30 cellular contexts compared by ENCODE assay signal in the genomic region with DNA sequence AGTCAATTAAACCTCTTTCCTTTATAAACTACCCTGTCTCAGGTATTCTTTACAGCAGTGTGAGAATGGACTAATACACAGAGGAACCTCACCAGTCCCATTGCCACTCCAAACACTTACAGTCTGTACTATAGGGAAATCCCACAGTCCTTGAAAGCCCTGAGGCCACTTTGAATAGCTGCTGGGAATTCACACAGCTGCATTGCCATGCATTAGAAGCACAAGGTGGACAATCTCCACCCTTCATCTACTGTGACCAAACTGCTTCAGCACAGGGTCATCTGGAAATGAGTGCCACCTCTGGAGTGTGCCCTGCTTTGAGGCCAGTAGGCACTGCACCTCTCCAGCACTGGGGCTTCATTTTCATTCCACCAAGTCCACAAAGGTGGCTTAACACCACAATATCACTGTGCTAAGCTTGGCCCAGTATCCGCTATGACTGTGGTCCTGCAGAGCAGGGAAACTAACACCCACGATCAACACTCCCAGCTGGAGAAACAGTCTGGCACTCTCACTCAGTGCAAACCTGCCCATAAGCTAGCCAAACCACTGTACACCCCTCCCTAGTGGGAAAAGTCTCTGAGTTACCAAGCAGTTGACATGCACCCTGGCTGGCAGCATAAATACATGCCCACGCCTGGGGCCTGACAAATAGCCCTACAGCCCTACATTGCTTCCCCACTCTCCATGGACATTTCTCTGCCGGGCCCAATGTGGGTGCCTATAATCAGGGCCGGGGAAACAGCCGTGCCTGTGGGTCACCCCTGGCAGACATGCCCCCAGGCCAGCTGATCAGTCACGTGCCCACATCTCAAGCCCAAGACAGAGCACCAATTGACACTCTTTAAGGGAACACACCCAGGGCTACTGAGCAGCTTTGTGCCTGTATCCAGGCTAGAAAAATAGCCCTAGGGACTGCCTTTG.
"Had no signal": no experiment of that assay in that cellular context is flagged by ENCODE, and none has a peak within 500 bp of the region (broad histone marks: within the 10 kb centered on the region; RNA-seq: fewer than 3 reads in every experiment).

No MANE protein-coding gene starts in this region.

- FAIRE-seq: small intestine, TTC549 had no signal

- H3K36me3 ChIP-seq: esophagus muscularis mucosa, heart right ventricle, lower lobe of right lung, sigmoid colon, suprapubic skin, transverse colon had no signal

- H3K4me1 Mint-ChIP-seq: activated CD4-positive, alpha-beta memory T cell treated with anti-CD3 and anti-CD28 coated beads, Interleukin-2, amount 10 ng/mL, durations not matched to agents 7 days and 5 days; activated CD4-positive, alpha-beta T cell treated with anti-CD3 and anti-CD28 coated beads, Interleukin-2, amount 10 ng/mL, durations not matched to agents 7 days and 5 days; activated T-helper 17 cell treated with anti-CD3 and anti-CD28 coated beads, Interleukin-2, amount 50 U/mL, for 72 hours; brain; naive thymus-derived CD8-positive, alpha-beta T cell; neural crest cell; WTC11 had no signal

- DNase-seq: activated CD4-positive, alpha-beta memory T cell treated with anti-CD3 and anti-CD28 coated beads, Interleukin-2, amount 10 ng/mL, durations not matched to agents 7 days and 5 days; activated CD4-positive, alpha-beta T cell treated with anti-CD3 and anti-CD28 coated beads for 1 hour; activated CD4-positive, alpha-beta T cell treated with anti-CD3 and anti-CD28 coated beads, Interleukin-2, amount 10 ng/mL, durations not matched to agents 7 days and 5 days; activated CD8-positive, alpha-beta memory T cell treated with anti-CD3 and anti-CD28 coated beads, Interleukin-2, amount 50 U/mL, for 48 hours; activated gamma-delta T cell treated with Interleukin-2 at 50 U/mL for 16 hours; activated naive CD4-positive, alpha-beta T cell treated with anti-CD3 and anti-CD28 coated beads, Interleukin-2, amount 50 U/mL, for 16 hours; activated T-cell treated with anti-CD3 and anti-CD28 coated beads, Interleukin-2, amount 50 U/mL, for 4 hours; anterior cingulate cortex; lower lobe of right lung; mesenchymal stem cell; naive thymus-derived CD8-positive, alpha-beta T cell; occipital lobe; sigmoid colon; small intestine; stimulated activated CD4-positive, alpha-beta T cell treated with anti-CD3 and anti-CD28 coated beads, Interleukin-1b, Interleukin-23, amount 100 ng/mL, for 48 hours; stimulated activated CD4-positive, alpha-beta T cell treated with anti-CD3 and anti-CD28 coated beads, Interleukin-4, amount 100 ng/mL, for 4 hours; stimulated activated CD8-positive, alpha-beta memory T cell treated with anti-CD3 and anti-CD28 coated beads, Interleukin-4, amount 100 ng/mL, for 48 hours; stimulated activated naive CD4-positive, alpha-beta T cell; T-helper 9 cell; transverse colon had no signal

- H3K27me3 ChIP-seq: esophagus muscularis mucosa, foreskin keratinocyte, heart right ventricle, sigmoid colon, suprapubic skin, transverse colon had no signal

- H3K36me3 Mint-ChIP-seq: brain; naive thymus-derived CD8-positive, alpha-beta T cell; WTC11 had no signal

- H3K4me3 ChIP-seq: esophagus muscularis mucosa, heart right ventricle, lower lobe of right lung, sigmoid colon, suprapubic skin, transverse colon had no signal

- H3K27me3 Mint-ChIP-seq: activated CD4-positive, alpha-beta memory T cell treated with anti-CD3 and anti-CD28 coated beads, Interleukin-2, amount 10 ng/mL, durations not matched to agents 7 days and 5 days; activated CD4-positive, alpha-beta T cell treated with anti-CD3 and anti-CD28 coated beads, Interleukin-2, amount 10 ng/mL, durations not matched to agents 7 days and 5 days; activated T-helper 17 cell treated with anti-CD3 and anti-CD28 coated beads, Interleukin-2, amount 50 U/mL, for 72 hours; brain; naive thymus-derived CD8-positive, alpha-beta T cell had no signal

- H3K27ac ChIP-seq: esophagus muscularis mucosa, foreskin keratinocyte, heart right ventricle, lower lobe of right lung, sigmoid colon, suprapubic skin, transverse colon had no signal

- H3K9me3 ChIP-seq: esophagus muscularis mucosa, lower lobe of right lung, sigmoid colon, suprapubic skin, transverse colon had no signal

- ATAC-seq: activated T-cell treated with anti-CD3 and anti-CD28 coated beads, Interleukin-2, amount 50 U/mL, for 4 hours; activated T-helper 17 cell treated with anti-CD3 and anti-CD28 coated beads, Interleukin-2, amount 50 U/mL, for 72 hours; foreskin keratinocyte; left lobe of liver; naive thymus-derived CD8-positive, alpha-beta T cell; WTC11 had no signal

- H3K4me1 ChIP-seq: esophagus muscularis mucosa, foreskin keratinocyte, heart right ventricle, lower lobe of right lung, sigmoid colon, suprapubic skin, transverse colon had no signal

- H3K27ac Mint-ChIP-seq: activated CD4-positive, alpha-beta memory T cell treated with anti-CD3 and anti-CD28 coated beads, Interleukin-2, amount 10 ng/mL, durations not matched to agents 7 days and 5 days; activated CD4-positive, alpha-beta T cell treated with anti-CD3 and anti-CD28 coated beads, Interleukin-2, amount 10 ng/mL, durations not matched to agents 7 days and 5 days; activated T-helper 17 cell treated with anti-CD3 and anti-CD28 coated beads, Interleukin-2, amount 50 U/mL, for 72 hours; brain; naive thymus-derived CD8-positive, alpha-beta T cell; WTC11 had no signal

- H3K4me3 Mint-ChIP-seq: activated CD4-positive, alpha-beta memory T cell treated with anti-CD3 and anti-CD28 coated beads, Interleukin-2, amount 10 ng/mL, durations not matched to agents 7 days and 5 days; activated CD4-positive, alpha-beta T cell treated with anti-CD3 and anti-CD28 coated beads, Interleukin-2, amount 10 ng/mL, durations not matched to agents 7 days and 5 days; activated T-cell treated with anti-CD3 and anti-CD28 coated beads, Interleukin-2, amount 50 U/mL, for 4 hours; activated T-helper 17 cell treated with anti-CD3 and anti-CD28 coated beads, Interleukin-2, amount 50 U/mL, for 72 hours; brain; naive thymus-derived CD8-positive, alpha-beta T cell; neural crest cell; WTC11 had no signal
